ENCODE assay signal across 8 cellular contexts in the genomic region with DNA sequence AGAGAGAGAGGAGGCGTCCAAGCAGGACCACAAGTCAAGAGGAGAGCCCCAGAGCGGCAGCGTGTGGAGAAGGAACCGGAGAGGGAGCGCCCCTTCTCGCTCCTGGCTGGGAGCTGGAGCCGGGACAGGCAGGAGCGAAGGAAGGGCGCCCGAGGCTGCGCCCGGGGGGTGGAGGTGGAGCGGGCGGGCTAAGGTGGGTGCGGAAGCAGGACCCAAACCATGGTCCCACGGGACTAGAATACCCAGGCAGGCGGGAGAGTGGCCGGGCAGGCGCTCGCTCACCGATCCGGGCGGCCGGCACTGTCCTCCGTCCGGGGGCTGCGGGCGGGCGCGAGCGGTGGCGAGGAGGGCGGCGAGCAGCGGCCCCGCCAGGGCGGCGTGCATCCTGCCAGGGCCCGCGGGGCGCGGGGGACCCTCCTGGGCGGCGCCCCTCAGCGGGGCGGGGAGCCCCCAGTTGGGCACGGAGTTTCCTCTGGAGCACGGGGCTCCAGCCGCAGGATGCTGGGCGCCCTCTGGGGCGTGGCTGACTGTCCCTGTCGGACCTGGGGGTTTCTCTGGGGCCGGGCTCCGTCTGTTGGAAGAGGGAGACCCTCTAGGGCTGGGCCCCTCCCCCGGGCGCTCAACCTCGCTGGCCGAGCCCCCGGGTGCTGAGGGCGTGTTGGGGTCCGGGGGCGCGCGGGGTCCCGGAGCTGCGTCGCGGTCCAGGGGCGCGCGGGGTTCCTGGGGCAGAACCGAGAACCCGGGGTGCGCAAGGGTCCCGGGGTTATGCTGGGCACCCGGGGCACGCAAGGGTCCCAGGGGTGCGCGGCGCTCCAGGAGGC. TPM values are rescaled to one million over a fixed set of nuclear protein-coding genes. Genes with fewer than 3 reads are reported as not detected.
DNase-seq lines count a peak whose midpoint lies in the region; ATAC-seq and TF ChIP-seq lines count a peak whose summit lies in the region.

No MANE protein-coding gene starts in this region.

- H3K36me3 Mint-ChIP-seq in activated CD4-positive, alpha-beta memory T cell treated with anti-CD3 and anti-CD28 coated beads, Interleukin-2, amount 10 ng/mL, durations not matched to agents 7 days and 5 days (ENCODE audit: low read depth), result no peaks in the 10 kb centered on the region
- no peaks in the 10 kb centered on the region for H3K36me3 Mint-ChIP-seq in activated CD4-positive, alpha-beta memory T cell treated with anti-CD3 and anti-CD28 coated beads for 36 hours

- H2BK12ac ChIP-seq in mesenchymal stem cell (ENCODE audit: low read length in 2 of 2), result no peak overlapping the region

- H2BK15ac ChIP-seq in mesenchymal stem cell (ENCODE audit: low read depth, poor library complexity, severe bottlenecking), result no peak overlapping the region

- H3K36me3 ChIP-seq in colonic mucosa (no peaks in the 10 kb centered on the region), mesenchymal stem cell (ENCODE audit: control insufficient read depth in 1 of 2, insufficient read depth in 2 of 2, low read depth in 1 of 2, low read length in 2 of 2) (peaks cover 0 to 3% of the 10 kb centered on the region in 2 experiments), upper lobe of right lung (no peaks in the 10 kb centered on the region)

- H3K27me3 ChIP-seq in colonic mucosa, result peaks cover 9% of the 10 kb centered on the region
- H3K27me3 ChIP-seq in mesenchymal stem cell (ENCODE audit: control insufficient read depth in 1 of 2, insufficient read depth in 1 of 2, low read length in 2 of 2), result peaks cover 44 to 65% of the 10 kb centered on the region in 2 experiments
- H3K27me3 ChIP-seq in upper lobe of right lung, result peaks cover 24% of the 10 kb centered on the region

- CTCF ChIA-PET in activated CD4-positive, alpha-beta memory T cell treated with anti-CD3 and anti-CD28 coated beads, Interleukin-2, amount 10 ng/mL, durations not matched to agents 7 days and 5 days (lab: Charles Lee), result interaction anchor here (0.6 to 3.6 kb wide), 8 partner anchors 9 to 202 kb away, joined by 3 to 33 read pairs (median 6); no protein-coding TSS in a partner anchor
- CTCF ChIA-PET in activated CD4-positive, alpha-beta memory T cell treated with anti-CD3 and anti-CD28 coated beads for 36 hours (lab: Charles Lee), result interaction anchor here (0.8 to 2.0 kb wide), 9 partner anchors 7 to 97 kb away, joined by 3 to 13 read pairs (median 3); no protein-coding TSS in a partner anchor

- H3K18ac ChIP-seq in mesenchymal stem cell (ENCODE audit: low read depth in 1 of 2, low read length in 2 of 2), result no peak overlapping the region

- H3K27me3 Mint-ChIP-seq in activated CD4-positive, alpha-beta memory T cell treated with anti-CD3 and anti-CD28 coated beads, Interleukin-2, amount 10 ng/mL, durations not matched to agents 7 days and 5 days, result peaks cover 37% of the 10 kb centered on the region
- H3K27me3 Mint-ChIP-seq in activated CD4-positive, alpha-beta memory T cell treated with anti-CD3 and anti-CD28 coated beads for 36 hours, result peaks cover 46% of the 10 kb centered on the region

- peak overlapping the region; percentile 79 for H3K4me2 ChIP-seq in mesenchymal stem cell (ENCODE audit: low read length, poor library complexity, severe bottlenecking)

- no peak overlapping the region for H2BK5ac ChIP-seq in mesenchymal stem cell (ENCODE audit: low read depth, low read length, poor library complexity, severe bottlenecking)

- H2BK120ac ChIP-seq in mesenchymal stem cell (ENCODE audit: low read depth, low read length), result no peak overlapping the region

- peak; percentile 8 for ATAC-seq in upper lobe of right lung
- ATAC-seq in GM21717 (IDR thresholded peaks at IDR 0.05; ENCODE audit: unreplicated experiment), result no peak

- no peak overlapping the region for H3K4ac ChIP-seq in mesenchymal stem cell (ENCODE audit: low read depth in 1 of 2, low read length in 2 of 2)

- intact Hi-C loops in activated CD4-positive, alpha-beta memory T cell treated with anti-CD3 and anti-CD28 coated beads for 36 hours (cut with micrococcal nuclease), result loop anchor here (1.0 kb wide), 1 partner anchor 65 kb away; no protein-coding TSS in a partner anchor
- intact Hi-C loops in colonic mucosa (cut with DNase I) (loop anchor here (5.0 kb wide), 2 partner anchors 66 to 206 kb away; no protein-coding TSS in a partner anchor), upper lobe of right lung (cut with DNase I) (loop anchor here (10.0 kb wide), 1 partner anchor 68 kb away; no protein-coding TSS in a partner anchor)

- no peaks in the 10 kb centered on the region for H3K9me3 Mint-ChIP-seq in activated CD4-positive, alpha-beta memory T cell treated with anti-CD3 and anti-CD28 coated beads, Interleukin-2, amount 10 ng/mL, durations not matched to agents 7 days and 5 days
- no peaks in the 10 kb centered on the region for H3K9me3 Mint-ChIP-seq in activated CD4-positive, alpha-beta memory T cell treated with anti-CD3 and anti-CD28 coated beads for 36 hours

- H3K9me3 ChIP-seq in colonic mucosa (no peaks in the 10 kb centered on the region), mesenchymal stem cell (ENCODE audit: control insufficient read depth, low read length) (no peaks in the 10 kb centered on the region), upper lobe of right lung (no peaks in the 10 kb centered on the region)

- TF ChIP-seq CTCF in colonic mucosa (IDR thresholded peaks at IDR 0.05) (no peak), upper lobe of right lung (IDR thresholded peaks at IDR 0.05) (no peak)

- under 1% methylated on average over 45 of the region's 80 CpGs for WGBS in mesenchymal stem cell

- no peaks in the 10 kb centered on the region for H3K79me1 ChIP-seq in mesenchymal stem cell (replicated peaks; ENCODE audit: low read length, poor library complexity, severe bottlenecking)

- H3K27ac Mint-ChIP-seq in activated CD4-positive, alpha-beta memory T cell treated with anti-CD3 and anti-CD28 coated beads, Interleukin-2, amount 10 ng/mL, durations not matched to agents 7 days and 5 days, result no peak overlapping the region
- no peak overlapping the region for H3K27ac Mint-ChIP-seq in activated CD4-positive, alpha-beta memory T cell treated with anti-CD3 and anti-CD28 coated beads for 36 hours

- H3K9ac ChIP-seq in colonic mucosa (ENCODE audit: low read depth in 2 of 2, low read length in 2 of 2), result peak overlapping the region in 1 of 2 donors; percentile 78
- H3K9ac ChIP-seq in mesenchymal stem cell (ENCODE audit: low read length), result peak overlapping the region; percentile 52

- H2AFZ ChIP-seq in mesenchymal stem cell (ENCODE audit: low read depth, low read length), result no peak overlapping the region

- H4K91ac ChIP-seq in mesenchymal stem cell (ENCODE audit: low read length), result no peak overlapping the region

- peak overlapping the region; percentile 51 for H3K4me3 ChIP-seq in colonic mucosa
- peak overlapping the region; percentile 61 to 73 for H3K4me3 ChIP-seq in mesenchymal stem cell (ENCODE audit: insufficient read depth in 1 of 2, low read depth in 1 of 2, low read length in 2 of 2)
- peak overlapping the region; percentile 50 for H3K4me3 ChIP-seq in upper lobe of right lung

- no peak overlapping the region for H2AK5ac ChIP-seq in mesenchymal stem cell (ENCODE audit: low read length, severe bottlenecking)

- H3K23ac ChIP-seq in mesenchymal stem cell (ENCODE audit: low read length in 2 of 2), result peak overlapping the region in 1 of 2 experiments; percentile 28

- POLR2A ChIA-PET in activated CD4-positive, alpha-beta memory T cell treated with anti-CD3 and anti-CD28 coated beads, Interleukin-2, amount 10 ng/mL, durations not matched to agents 7 days and 5 days (lab: Charles Lee), result no interaction called here
- POLR2A ChIA-PET in activated CD4-positive, alpha-beta memory T cell treated with anti-CD3 and anti-CD28 coated beads for 36 hours (lab: Charles Lee), result no interaction called here

- no peak overlapping the region for H4K8ac ChIP-seq in mesenchymal stem cell (ENCODE audit: low read length)

- H3K27ac ChIP-seq in colonic mucosa (no peak overlapping the region), mesenchymal stem cell (ENCODE audit: low read length, poor library complexity, severe bottlenecking) (no peak overlapping the region), upper lobe of right lung (no peak overlapping the region)

- peak overlapping the region; percentile 42 for H3K4me3 Mint-ChIP-seq in activated CD4-positive, alpha-beta memory T cell treated with anti-CD3 and anti-CD28 coated beads, Interleukin-2, amount 10 ng/mL, durations not matched to agents 7 days and 5 days
- no peak overlapping the region for H3K4me3 Mint-ChIP-seq in activated CD4-positive, alpha-beta memory T cell treated with anti-CD3 and anti-CD28 coated beads for 36 hours

- H3K4me1 Mint-ChIP-seq in activated CD4-positive, alpha-beta memory T cell treated with anti-CD3 and anti-CD28 coated beads, Interleukin-2, amount 10 ng/mL, durations not matched to agents 7 days and 5 days, result peaks cover 6% of the 10 kb centered on the region
- H3K4me1 Mint-ChIP-seq in activated CD4-positive, alpha-beta memory T cell treated with anti-CD3 and anti-CD28 coated beads for 36 hours (ENCODE audit: low read depth), result peaks cover 8% of the 10 kb centered on the region

- no peak for DNase-seq in activated CD4-positive, alpha-beta memory T cell treated with anti-CD3 and anti-CD28 coated beads, Interleukin-2, amount 10 ng/mL, durations not matched to agents 7 days and 5 days
- no peak for DNase-seq in activated CD4-positive, alpha-beta memory T cell treated with anti-CD3 and anti-CD28 coated beads for 36 hours
- no peak for DNase-seq in colonic mucosa
- DNase-seq in mesenchymal stem cell, result no peak
- DNase-seq in upper lobe of right lung, result no peak
- no peak for DNase-seq in AG08396 (ENCODE audit: low spot score)
- DNase-seq in superior temporal gyrus (ENCODE audit: extremely low spot score), result no peak

- H3K4me1 ChIP-seq in colonic mucosa (no peaks in the 10 kb centered on the region), mesenchymal stem cell (ENCODE audit: control insufficient read depth, insufficient read depth, low read depth, low read length) (peaks cover 9% of the 10 kb centered on the region), upper lobe of right lung (peaks cover 4% of the 10 kb centered on the region)

- no peak overlapping the region for H3K14ac ChIP-seq in mesenchymal stem cell (ENCODE audit: low read length in 2 of 2)

RNA-seq across cellular contexts. Expression of gene TRABD2B, which starts 0.6 kb away (rescaled TPM):
- not detected for total RNA-seq in activated CD4-positive, alpha-beta memory T cell treated with anti-CD3 and anti-CD28 coated beads, Interleukin-2, amount 10 ng/mL, durations not matched to agents 7 days and 5 days
- not detected for total RNA-seq in activated CD4-positive, alpha-beta memory T cell treated with anti-CD3 and anti-CD28 coated beads for 36 hours
- under 1 TPM; 0.42 to 0.77 TPM for total RNA-seq in colonic mucosa
- 0.28 TPM for polyA plus RNA-seq in mesenchymal stem cell (2013, experiment 1 of 2)
- polyA plus RNA-seq in mesenchymal stem cell (2013, experiment 2 of 2), result 0.23 TPM
- 1.2 TPM for total RNA-seq in upper lobe of right lung
